ENCODE assay signal across 8 cellular contexts in the genomic region with DNA sequence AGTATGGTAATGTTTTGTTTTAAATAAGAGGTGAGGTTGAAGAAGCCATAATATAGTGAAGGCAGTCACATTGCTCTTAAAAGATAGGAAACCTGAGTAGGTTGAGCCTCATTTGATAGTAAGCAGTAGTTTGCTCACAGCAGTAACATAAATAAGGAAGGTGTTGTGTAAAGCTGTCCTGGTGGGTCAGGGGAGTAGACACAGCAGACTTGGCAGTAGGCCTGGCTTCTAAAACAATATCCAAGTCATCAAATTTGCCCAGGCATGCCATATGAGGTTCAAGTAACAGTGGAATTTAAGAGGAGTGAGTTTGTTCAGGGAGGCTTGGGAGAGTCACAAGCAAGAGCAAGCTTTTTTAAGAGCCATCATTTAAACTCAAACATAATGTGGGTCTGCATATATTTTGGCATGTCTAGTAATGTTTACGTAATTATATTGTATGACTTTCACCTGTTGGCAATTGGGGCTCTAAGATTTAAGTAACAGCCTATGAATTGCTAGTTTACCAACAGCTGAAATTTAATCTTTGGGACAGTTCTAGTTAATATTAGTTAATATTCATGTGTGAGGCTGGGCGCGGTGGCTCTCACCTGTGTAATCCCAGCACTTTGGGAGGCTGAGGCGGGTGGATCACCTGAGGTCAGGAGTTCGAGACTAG. TPM values are rescaled to one million over a fixed set of nuclear protein-coding genes. Genes with fewer than 3 reads are reported as not detected.
A peak's percentile ranks its signal among the peaks of the same experiment; 100 is the strongest.
DNase-seq lines count a peak whose midpoint lies in the region; ATAC-seq, FAIRE-seq and TF ChIP-seq lines count a peak whose summit lies in the region.

No MANE protein-coding gene starts in this region.

- peaks cover 96% of the 10 kb centered on the region for H3K4me1 ChIP-seq in CD4-positive, alpha-beta memory T cell (ENCODE audit: insufficient read depth, low read length)
- peaks cover 0 to 51% (median 20%) of the 10 kb centered on the region in 4 donors for H3K4me1 ChIP-seq in right lobe of liver

- POLR2A ChIA-PET in CD4-positive, alpha-beta memory T cell (lab: Charles Lee; ENCODE audit: partially characterized antibody) = interaction anchor here (1.0 to 3.4 kb wide), 2 partner anchors 12 to 16 kb away, joined by 3 to 11 read pairs; no protein-coding TSS in a partner anchor
- POLR2A ChIA-PET in activated CD4-positive, alpha-beta memory T cell treated with anti-CD3 and anti-CD28 coated beads, Interleukin-2, amount 10 ng/mL, durations not matched to agents 7 days and 5 days (lab: Charles Lee) = interaction anchor here (1.2 to 3.3 kb wide), 3 partner anchors 12 to 28 kb away, joined by 3 to 9 read pairs (median 6); no protein-coding TSS in a partner anchor

- 74% methylated on average over 5 of the region's 5 CpGs for whole genome bisulfite sequencing in right lobe of liver (ENCODE audit: insufficient coverage, low coverage, low lambda C conversion rate, missing lambda C conversion rate)

- H3K9me3 Mint-ChIP-seq in CD4-positive, alpha-beta memory T cell = no peaks in the 10 kb centered on the region
- no peaks in the 10 kb centered on the region for H3K9me3 Mint-ChIP-seq in activated CD4-positive, alpha-beta memory T cell treated with anti-CD3 and anti-CD28 coated beads, Interleukin-2, amount 10 ng/mL, durations not matched to agents 7 days and 5 days

- no peak for TF ChIP-seq POLR2A in right lobe of liver (IDR thresholded peaks at IDR 0.05)

- no peak for DNase-seq in CD4-positive, alpha-beta memory T cell
- no peak for DNase-seq in activated CD4-positive, alpha-beta memory T cell treated with anti-CD3 and anti-CD28 coated beads, Interleukin-2, amount 10 ng/mL, durations not matched to agents 7 days and 5 days
- no peak for DNase-seq in right lobe of liver
- DNase-seq in NK-92 treated with Interleukin-12 subunit alpha and Interleukin-12 subunit beta, amount 100 ng/mL, for 24 hours (lab: John Stamatoyannopoulos, UW) = no peak
- DNase-seq in NAMALWA (ENCODE audit: low spot score) = no peak
- DNase-seq in D721Med (ENCODE audit: insufficient read length, low spot score) = no peak

- no peaks in the 10 kb centered on the region for H3K36me3 ChIP-seq in CD4-positive, alpha-beta memory T cell (ENCODE audit: insufficient read depth, low read length)
- H3K36me3 ChIP-seq in KOPT-K1 (ENCODE audit: insufficient read depth, low read length) (no peaks in the 10 kb centered on the region), right lobe of liver (no peaks in the 10 kb centered on the region)

- H3K4me3 ChIP-seq in CD4-positive, alpha-beta memory T cell (ENCODE audit: low read length in 2 of 2) = no peak overlapping the region
- no peak overlapping the region for H3K4me3 ChIP-seq in right lobe of liver

- intact Hi-C loops in CD4-positive, alpha-beta memory T cell (cut with micrococcal nuclease) = no loop called here
- intact Hi-C loops in right lobe of liver (cut with DNase I) = no loop called here

- ATAC-seq in right lobe of liver = peak; percentile 49 to 73 (median 60)
- ATAC-seq in HG03460 (IDR thresholded peaks at IDR 0.05; ENCODE audit: unreplicated experiment) = no peak

- peak overlapping the region; percentile 45 to 89 (median 81) for H3K27ac Mint-ChIP-seq in CD4-positive, alpha-beta memory T cell
- peak overlapping the region; percentile 3 for H3K27ac Mint-ChIP-seq in activated CD4-positive, alpha-beta memory T cell treated with anti-CD3 and anti-CD28 coated beads, Interleukin-2, amount 10 ng/mL, durations not matched to agents 7 days and 5 days

- H3K4me1 Mint-ChIP-seq in CD4-positive, alpha-beta memory T cell = peaks cover 60 to 91% (median 74%) of the 10 kb centered on the region in 4 donors
- peaks cover 69% of the 10 kb centered on the region for H3K4me1 Mint-ChIP-seq in activated CD4-positive, alpha-beta memory T cell treated with anti-CD3 and anti-CD28 coated beads, Interleukin-2, amount 10 ng/mL, durations not matched to agents 7 days and 5 days

- CTCF ChIA-PET in CD4-positive, alpha-beta memory T cell (lab: Charles Lee; ENCODE audit: partially characterized antibody) = interaction anchor here (0.9 to 4.8 kb wide), 6 partner anchors 8 to 235 kb away, joined by 3 to 35 read pairs (median 12); a partner anchor contains a TSS
- CTCF ChIA-PET in activated CD4-positive, alpha-beta memory T cell treated with anti-CD3 and anti-CD28 coated beads, Interleukin-2, amount 10 ng/mL, durations not matched to agents 7 days and 5 days (lab: Charles Lee) = interaction anchor here (1.1 kb wide), 1 partner anchor 25 kb away, joined by 3 read pairs; no protein-coding TSS in a partner anchor

- H3K9me3 ChIP-seq in CD4-positive, alpha-beta memory T cell (ENCODE audit: control insufficient read depth in 1 of 2, low read length in 2 of 2) = no peaks in the 10 kb centered on the region
- H3K9me3 ChIP-seq in KOPT-K1 (ENCODE audit: insufficient read depth, low read length, poor library complexity, severe bottlenecking) (no peaks in the 10 kb centered on the region), right lobe of liver (no peaks in the 10 kb centered on the region)

- no peaks in the 10 kb centered on the region for H3K27me3 Mint-ChIP-seq in CD4-positive, alpha-beta memory T cell
- no peaks in the 10 kb centered on the region for H3K27me3 Mint-ChIP-seq in activated CD4-positive, alpha-beta memory T cell treated with anti-CD3 and anti-CD28 coated beads, Interleukin-2, amount 10 ng/mL, durations not matched to agents 7 days and 5 days

- peaks cover 0 to 3% of the 10 kb centered on the region in 2 donors for H3K36me3 Mint-ChIP-seq in CD4-positive, alpha-beta memory T cell
- peaks cover 46% of the 10 kb centered on the region for H3K36me3 Mint-ChIP-seq in activated CD4-positive, alpha-beta memory T cell treated with anti-CD3 and anti-CD28 coated beads, Interleukin-2, amount 10 ng/mL, durations not matched to agents 7 days and 5 days (ENCODE audit: low read depth)

- TF ChIP-seq CTCF in right lobe of liver (IDR thresholded peaks at IDR 0.05) (no peak), D721Med (IDR thresholded peaks at IDR 0.05; ENCODE audit: insufficient read depth, missing control alignments) (no peak)

- H3K27me3 ChIP-seq in CD4-positive, alpha-beta memory T cell (ENCODE audit: insufficient read depth, low read length) = no peaks in the 10 kb centered on the region
- H3K27me3 ChIP-seq in right lobe of liver = no peaks in the 10 kb centered on the region

- FAIRE-seq in D721Med (lab: Jason Lieb, UNC) = no peak

- no peak overlapping the region for H3K27ac ChIP-seq in CD4-positive, alpha-beta memory T cell (ENCODE audit: low read depth, low read length)
- peak overlapping the region; percentile 0 for H3K27ac ChIP-seq in KOPT-K1 (ENCODE audit: low read depth, low read length, poor library complexity, severe bottlenecking)
- H3K27ac ChIP-seq in right lobe of liver = no peak overlapping the region

- peak overlapping the region in 7 of 8 donors; percentile 32 to 81 (median 44) for H3K4me3 Mint-ChIP-seq in CD4-positive, alpha-beta memory T cell
- peak overlapping the region; percentile 26 for H3K4me3 Mint-ChIP-seq in activated CD4-positive, alpha-beta memory T cell treated with anti-CD3 and anti-CD28 coated beads, Interleukin-2, amount 10 ng/mL, durations not matched to agents 7 days and 5 days

RNA-seq across cellular contexts. Expression of a gene that starts 6.6 kb away (rescaled TPM):
- total RNA-seq in CD4-positive, alpha-beta memory T cell = 100 to 1,000 TPM; 127 to 134 TPM
- polyA plus RNA-seq in CD4-positive, alpha-beta memory T cell = 10 to 100 TPM; 76.5 to 94.9 TPM
- 100 to 1,000 TPM; 208 to 209 TPM for total RNA-seq in activated CD4-positive, alpha-beta memory T cell treated with anti-CD3 and anti-CD28 coated beads, Interleukin-2, amount 10 ng/mL, durations not matched to agents 7 days and 5 days
- total RNA-seq in right lobe of liver = 10 to 100 TPM; 19.9 to 30.1 (median 25.1) TPM

Comparison
In these comparisons a context has a peak if more than half of its experiments do, and no peak if none do; other contexts are left out.
1. RNA of a gene that starts 6.6 kb away (total RNA-seq): 208 to 209 TPM in activated CD4-positive, alpha-beta memory T cell treated with anti-CD3 and anti-CD28 coated beads, Interleukin-2, amount 10 ng/mL, durations not matched to agents 7 days and 5 days and 127 to 134 TPM in CD4-positive, alpha-beta memory T cell; 19.9 to 30.1 TPM in right lobe of liver; every median in the first group is over 4 times any median in the second.